Comparison of ENCODE assay signal across 8 cellular contexts in genomic region chr12:67441736-67442346, GRCh38.
DNase-seq lines count a peak whose midpoint lies in the region; ATAC-seq, FAIRE-seq and TF ChIP-seq lines count a peak whose summit lies in the region.

No MANE protein-coding gene starts in this region.

- H3K9me3 ChIP-seq in A549: no peaks in the 10 kb centered on the region

- no peak for TF ChIP-seq POLR2A in A549 (IDR thresholded peaks at IDR 0.05; ENCODE audit: low read length)

- H3K4me3 Mint-ChIP-seq in central memory CD8-positive, alpha-beta T cell: no peak overlapping the region

- no peak for TF ChIP-seq EP300 in A549 (IDR thresholded peaks at IDR 0.05)

- CTCF ChIA-PET in A549 (lab: Yijun Ruan, JAX): interaction anchor here (0.7 to 3.3 kb wide), 14 partner anchors 8 to 742 kb away, joined by 3 to 20 read pairs (median 3); partner anchors contain the start of gene DYRK2

- DNase-seq in A549 (ENCODE audit: low read depth in 1 of 2, low spot score in 1 of 2) (peak; percentile 71 to 80), NCI-H2171 treated with DMSO at 0.1 percent for 48 hours (lab: John Stamatoyannopoulos, UW) (peak; percentile 84), kidney tubule cell (ENCODE audit: low spot score) (peak; percentile 86)
- DNase-seq in activated CD4-positive, CD25-positive, alpha-beta regulatory T cell treated with anti-CD3 and anti-CD28 coated beads, Interleukin-2, amount 50 U/mL, for 72 hours: peak; percentile 72
- DNase-seq in central memory CD8-positive, alpha-beta T cell (ENCODE audit: low spot score in 2 of 2): peak; percentile 50 to 66
- peak; percentile 59 for DNase-seq in stimulated activated CD4-positive, alpha-beta T cell treated with anti-CD3 and anti-CD28 coated beads, Interleukin-2, amount 100 ng/mL, for 4 hours (ENCODE audit: low read depth)

- peak; percentile 56 for FAIRE-seq in A549 (lab: Jason Lieb, UNC)

- peaks cover 6% of the 10 kb centered on the region for H3K9me3 Mint-ChIP-seq in central memory CD8-positive, alpha-beta T cell

- no peak overlapping the region for H3K27ac ChIP-seq in A549

- 10% methylated on average over 12 of the region's 12 CpGs for WGBS in A549 (ENCODE audit: missing lambda C conversion rate)

- ATAC-seq in A549: peak; percentile 97 to 100
- ATAC-seq in GM18517 (IDR thresholded peaks at IDR 0.05; ENCODE audit: unreplicated experiment): peak; percentile 95
- peak; percentile 93 for ATAC-seq in HG03066 (IDR thresholded peaks at IDR 0.05; ENCODE audit: low read depth, unreplicated experiment)
- ATAC-seq in central memory CD8-positive, alpha-beta T cell (replicated peaks; ENCODE audit: extremely low read depth, poor library complexity, severe bottlenecking): peak; percentile 92

- no peaks in the 10 kb centered on the region for H3K27me3 Mint-ChIP-seq in central memory CD8-positive, alpha-beta T cell

- H3K4me1 Mint-ChIP-seq in central memory CD8-positive, alpha-beta T cell: peaks cover 20% of the 10 kb centered on the region

- TF ChIP-seq CTCF in A549 (IDR thresholded peaks at IDR 0.05): peak; percentile 76

- peak overlapping the region; percentile 40; the same call in 2 of the 3 replicates for H3K4me2 ChIP-seq in A549

- H3K4me3 ChIP-seq in A549: no peak overlapping the region

- peak; percentile 75 to 79 for TF ChIP-seq RAD21 in A549 (conservative IDR thresholded peaks at IDR 0.05 in 1 of 2, IDR thresholded peaks at IDR 0.05 in 1 of 2)

- no peaks in the 10 kb centered on the region for H3K36me3 Mint-ChIP-seq in central memory CD8-positive, alpha-beta T cell (ENCODE audit: insufficient read depth)

- H3K4me1 ChIP-seq in A549: no peaks in the 10 kb centered on the region

- no peak overlapping the region for H3K27ac Mint-ChIP-seq in central memory CD8-positive, alpha-beta T cell (ENCODE audit: low read depth)

- POLR2A ChIA-PET in A549 (lab: Yijun Ruan, JAX): no interaction called here

TF ChIP-seq in A549, 52 proteins besides CTCF, POLR2A, EP300 and RAD21:
- TF ChIP-seq ZFP36 (IDR thresholded peaks at IDR 0.05; ENCODE audit: borderline replicate concordance, partially characterized antibody) (no peak), SMC3 (IDR thresholded peaks at IDR 0.05) (peak; percentile 83), MAX (IDR thresholded peaks at IDR 0.05) (0 out of 2 replicates have a peak, but pooled peaks have one; percentile 38), RFX5 (IDR thresholded peaks at IDR 0.05) (peak; percentile 98)
